In genomic region chr16:4780235-4780634, GRCh38 we compare ENCODE assay signal across 23 cellular contexts. TPM values are rescaled to one million over a fixed set of nuclear protein-coding genes. Genes with fewer than 3 reads are reported as not detected.
A peak's percentile ranks its signal among the peaks of the same experiment; 100 is the strongest.
DNase-seq lines count a peak whose midpoint lies in the region; ATAC-seq and TF ChIP-seq lines count a peak whose summit lies in the region.
"Had no signal": no experiment of that assay in that cellular context is flagged by ENCODE, and none has a peak within 500 bp of the region (broad histone marks: within the 10 kb centered on the region; RNA-seq: fewer than 3 reads in every experiment).

No MANE protein-coding gene starts in this region.

- DNase-seq in EH (ENCODE audit: low read depth) (peak; percentile 40), M059J (ENCODE audit: low read depth) (peak; percentile 33), testis (no peak), PC-9 (no peak)
- no peak for DNase-seq in activated T-cell treated with anti-CD3 and anti-CD28 coated beads, Interleukin-2, amount 50 U/mL, for 24 hours
- DNase-seq: activated CD4-positive, alpha-beta T cell treated with anti-CD3 and anti-CD28 coated beads for 48 hours; activated naive CD8-positive, alpha-beta T cell treated with anti-CD3 and anti-CD28 coated beads, Interleukin-2, amount 10 ng/mL, durations not matched to agents 7 days and 5 days; C1 segment of cervical spinal cord; effector memory CD8-positive, alpha-beta T cell; head of caudate nucleus; left ventricle myocardium superior; NCI-H146; NCI-H2171; NCI-H526 treated with DMSO at 0.1 percent for 48 hours; SHP77 treated with DMSO at 0.1 percent for 48 hours; T-helper 1 cell had no signal

- H3F3A ChIP-seq in PC-9 (ENCODE audit: insufficient read depth, low read depth) = no peaks in the 10 kb centered on the region

- POLR2A ChIA-PET in PC-9 (lab: Charles Lee; ENCODE audit: unreplicated experiment) = interaction anchor here (0.5 kb wide), 1 partner anchor 12 kb away, joined by 3 read pairs; no protein-coding TSS in a partner anchor

- H3K27ac Mint-ChIP-seq in activated T-cell treated with anti-CD3 and anti-CD28 coated beads, Interleukin-2, amount 50 U/mL, for 24 hours = no peak overlapping the region
- H3K27ac Mint-ChIP-seq: activated naive CD8-positive, alpha-beta T cell treated with anti-CD3 and anti-CD28 coated beads, Interleukin-2, amount 10 ng/mL, durations not matched to agents 7 days and 5 days; brain; effector memory CD8-positive, alpha-beta T cell; stimulated activated effector memory CD8-positive, alpha-beta T cell treated with anti-CD3 and anti-CD28 coated beads, Interleukin-12 subunit alpha, Interleukin-12 subunit beta, amount 100 ng/mL, for 72 hours had no signal

- H2AFZ ChIP-seq in PC-9 = no peak overlapping the region

- no peaks in the 10 kb centered on the region for H3K27me3 Mint-ChIP-seq in activated T-cell treated with anti-CD3 and anti-CD28 coated beads, Interleukin-2, amount 50 U/mL, for 24 hours
- H3K27me3 Mint-ChIP-seq: activated naive CD8-positive, alpha-beta T cell treated with anti-CD3 and anti-CD28 coated beads, Interleukin-2, amount 10 ng/mL, durations not matched to agents 7 days and 5 days; effector memory CD8-positive, alpha-beta T cell had no signal

- WGBS in testis, 2 donors = 87 to 92% methylated on average over 4 of the region's 4 CpGs

- ATAC-seq in esophagus mucosa = peak; percentile 41
- ATAC-seq: effector memory CD8-positive, alpha-beta T cell; left ventricle myocardium superior; stimulated activated effector memory CD8-positive, alpha-beta T cell treated with anti-CD3 and anti-CD28 coated beads, Interleukin-12 subunit alpha, Interleukin-12 subunit beta, amount 100 ng/mL, for 72 hours had no signal

- intact Hi-C loops in testis (cut with DNase I; ENCODE audit: low total_unique reads) = no loop called here
- intact Hi-C loops in PC-9 (cut with micrococcal nuclease; ENCODE audit: unreplicated experiment) = no loop called here

- no peaks in the 10 kb centered on the region for H3K36me3 Mint-ChIP-seq in activated T-cell treated with anti-CD3 and anti-CD28 coated beads, Interleukin-2, amount 50 U/mL, for 24 hours (ENCODE audit: low read depth)
- H3K36me3 Mint-ChIP-seq: activated naive CD8-positive, alpha-beta T cell treated with anti-CD3 and anti-CD28 coated beads, Interleukin-2, amount 10 ng/mL, durations not matched to agents 7 days and 5 days; brain; stimulated activated effector memory CD8-positive, alpha-beta T cell treated with anti-CD3 and anti-CD28 coated beads, Interleukin-12 subunit alpha, Interleukin-12 subunit beta, amount 100 ng/mL, for 72 hours had no signal

- no peak for TF ChIP-seq POLR2A in testis (IDR thresholded peaks at IDR 0.05)

- H3K4me3 Mint-ChIP-seq in activated T-cell treated with anti-CD3 and anti-CD28 coated beads, Interleukin-2, amount 50 U/mL, for 24 hours = no peak overlapping the region
- H3K4me3 Mint-ChIP-seq: activated naive CD8-positive, alpha-beta T cell treated with anti-CD3 and anti-CD28 coated beads, Interleukin-2, amount 10 ng/mL, durations not matched to agents 7 days and 5 days; brain; effector memory CD8-positive, alpha-beta T cell; neural crest cell; stimulated activated effector memory CD8-positive, alpha-beta T cell treated with anti-CD3 and anti-CD28 coated beads, Interleukin-12 subunit alpha, Interleukin-12 subunit beta, amount 100 ng/mL, for 72 hours had no signal

- CTCF ChIA-PET in PC-9 (lab: Charles Lee) = interaction anchor here (0.7 kb wide), 1 partner anchor 50 kb away, joined by 7 read pairs; no protein-coding TSS in a partner anchor

- H3K27me3 ChIP-seq in testis (no peaks in the 10 kb centered on the region), PC-9 (ENCODE audit: insufficient read depth, low read depth) (no peaks in the 10 kb centered on the region)

- TF ChIP-seq CTCF in testis (IDR thresholded peaks at IDR 0.05) (no peak), PC-9 (conservative IDR thresholded peaks at IDR 0.05) (no peak)

- H3K36me3 ChIP-seq in testis (ENCODE audit: low read depth, missing control alignments) = no peaks in the 10 kb centered on the region
- H3K36me3 ChIP-seq in PC-9 (ENCODE audit: low read depth) = no peaks in the 10 kb centered on the region

- no peaks in the 10 kb centered on the region for H3K9me3 ChIP-seq in testis
- H3K9me3 ChIP-seq in PC-9 (ENCODE audit: insufficient read depth, low read depth) = no peaks in the 10 kb centered on the region

- H3K4me1 Mint-ChIP-seq in activated T-cell treated with anti-CD3 and anti-CD28 coated beads, Interleukin-2, amount 50 U/mL, for 24 hours (ENCODE audit: low read depth) = no peaks in the 10 kb centered on the region
- H3K4me1 Mint-ChIP-seq: activated naive CD8-positive, alpha-beta T cell treated with anti-CD3 and anti-CD28 coated beads, Interleukin-2, amount 10 ng/mL, durations not matched to agents 7 days and 5 days; brain; neural crest cell; stimulated activated effector memory CD8-positive, alpha-beta T cell treated with anti-CD3 and anti-CD28 coated beads, Interleukin-12 subunit alpha, Interleukin-12 subunit beta, amount 100 ng/mL, for 72 hours had no signal

- no peaks in the 10 kb centered on the region for H3K4me1 ChIP-seq in testis
- H3K4me1 ChIP-seq in PC-9 (replicated peaks; ENCODE audit: insufficient read depth) = no peaks in the 10 kb centered on the region; the same call in 1 of the 2 replicates

- H3K79me2 ChIP-seq in PC-9 (ENCODE audit: low read depth) = no peaks in the 10 kb centered on the region

- H3K4me2 ChIP-seq in PC-9 = no peak overlapping the region

- no peaks in the 10 kb centered on the region for H4K20me1 ChIP-seq in PC-9 (ENCODE audit: insufficient read depth)

- no peak overlapping the region for H3K27ac ChIP-seq in testis
- H3K27ac ChIP-seq in PC-9 = no peak overlapping the region

- no peaks in the 10 kb centered on the region for H3K9me2 ChIP-seq in PC-9 (ENCODE audit: insufficient read depth)

- H3K9me3 Mint-ChIP-seq in activated T-cell treated with anti-CD3 and anti-CD28 coated beads, Interleukin-2, amount 50 U/mL, for 24 hours = no peaks in the 10 kb centered on the region
- H3K9me3 Mint-ChIP-seq: activated naive CD8-positive, alpha-beta T cell treated with anti-CD3 and anti-CD28 coated beads, Interleukin-2, amount 10 ng/mL, durations not matched to agents 7 days and 5 days; effector memory CD8-positive, alpha-beta T cell; neural crest cell; stimulated activated effector memory CD8-positive, alpha-beta T cell treated with anti-CD3 and anti-CD28 coated beads, Interleukin-12 subunit alpha, Interleukin-12 subunit beta, amount 100 ng/mL, for 72 hours had no signal

- no TSS peak for BruUV-seq in PC-9 (replicated peaks; lab: Mats Ljungman, UMichigan)

- H3K4me3 ChIP-seq in testis (no peak overlapping the region), PC-9 (no peak overlapping the region)

RNA-seq across cellular contexts. Expression of gene SEPTIN12, which starts 7.9 kb away (rescaled TPM):
- not detected in 2 replicates for total RNA-seq in M059J (2014; rRNA removed; shearing (Covaris generic))
- total RNA-seq in esophagus mucosa (not detected), testis (10 to 100 TPM; 61.0 to 68.1 TPM), PC-9 (2021) (not detected in 2 replicates)
- 310 TPM for polyA plus RNA-seq in testis (ENCODE audit: insufficient read depth, low read depth, low replicate concordance)
- total RNA-seq: activated naive CD8-positive, alpha-beta T cell treated with anti-CD3 and anti-CD28 coated beads, Interleukin-2, amount 10 ng/mL, durations not matched to agents 7 days and 5 days; left ventricle myocardium superior; mononuclear cell; posterior vena cava; temporal lobe had no signal

RNA-seq across cellular contexts. Expression of gene ZNF500, which starts 13.3 kb away (rescaled TPM):
- total RNA-seq in M059J (2014; rRNA removed; shearing (Covaris generic)) = 7.1 and 13.3 TPM in 2 replicates
- total RNA-seq in esophagus mucosa = 5.2 TPM
- total RNA-seq in testis = 10 to 100 TPM; 24.3 to 24.9 TPM
- polyA plus RNA-seq in testis (ENCODE audit: insufficient read depth, low read depth, low replicate concordance) = 12.5 TPM
- total RNA-seq in PC-9 (2021) = 28.8 and 29.2 TPM in 2 replicates

RNA-seq across cellular contexts. Expression of gene SMIM22, which starts 14.9 kb away (rescaled TPM):
- not detected in 2 replicates for total RNA-seq in M059J (2014; rRNA removed; shearing (Covaris generic))
- 12.9 TPM for total RNA-seq in esophagus mucosa
- total RNA-seq in testis = 1 to 10 TPM; 6.1 to 9.8 TPM
- polyA plus RNA-seq in testis (ENCODE audit: insufficient read depth, low read depth, low replicate concordance) = 41.3 TPM
- 134 and 182 TPM in 2 replicates for total RNA-seq in PC-9 (2021)
- total RNA-seq: activated naive CD8-positive, alpha-beta T cell treated with anti-CD3 and anti-CD28 coated beads, Interleukin-2, amount 10 ng/mL, durations not matched to agents 7 days and 5 days; left ventricle myocardium superior; mononuclear cell; neural crest cell; posterior vena cava; temporal lobe had no signal

RNA-seq across cellular contexts. Expression of gene ROGDI, which starts 22.2 kb away (rescaled TPM):
- 18.9 and 21.7 TPM in 2 replicates for total RNA-seq in M059J (2014; rRNA removed; shearing (Covaris generic))
- total RNA-seq in esophagus mucosa = 21.3 TPM
- total RNA-seq in testis = 10 to 100 TPM; 30.0 to 37.0 TPM
- 27.3 TPM for polyA plus RNA-seq in testis (ENCODE audit: insufficient read depth, low read depth, low replicate concordance)
- 40.8 and 45.2 TPM in 2 replicates for total RNA-seq in PC-9 (2021)

RNA-seq across cellular contexts. Expression of gene DNAAF8, which starts 45.9 kb away (rescaled TPM):
- total RNA-seq in M059J (2014; rRNA removed; shearing (Covaris generic)) = 0.81 and 1.4 TPM in 2 replicates
- 0.28 TPM for total RNA-seq in esophagus mucosa
- total RNA-seq in testis = 10 to 100 TPM; 61.6 to 70.0 TPM
- 238 TPM for polyA plus RNA-seq in testis (ENCODE audit: insufficient read depth, low read depth, low replicate concordance)
- 1.8 and 2.4 TPM in 2 replicates for total RNA-seq in PC-9 (2021)
- total RNA-seq: mononuclear cell had no signal

Comparison
In these comparisons a context has a peak if more than half of its experiments do, and no peak if none do; other contexts are left out.
1. DNase-seq: peak in EH (single experiment) and M059J (single experiment); none in testis (single experiment), PC-9 (0 of 2) and activated T-cell treated with anti-CD3 and anti-CD28 coated beads, Interleukin-2, amount 50 U/mL, for 24 hours (single experiment).
2. RNA of gene SEPTIN12, which starts 7.9 kb away (total RNA-seq): 61.0 to 68.1 TPM in testis; not detected in PC-9, not detected in M059J and not detected in esophagus mucosa (single experiment); every median in the first group is over 10 times any median in the second.